In the genomic region with DNA sequence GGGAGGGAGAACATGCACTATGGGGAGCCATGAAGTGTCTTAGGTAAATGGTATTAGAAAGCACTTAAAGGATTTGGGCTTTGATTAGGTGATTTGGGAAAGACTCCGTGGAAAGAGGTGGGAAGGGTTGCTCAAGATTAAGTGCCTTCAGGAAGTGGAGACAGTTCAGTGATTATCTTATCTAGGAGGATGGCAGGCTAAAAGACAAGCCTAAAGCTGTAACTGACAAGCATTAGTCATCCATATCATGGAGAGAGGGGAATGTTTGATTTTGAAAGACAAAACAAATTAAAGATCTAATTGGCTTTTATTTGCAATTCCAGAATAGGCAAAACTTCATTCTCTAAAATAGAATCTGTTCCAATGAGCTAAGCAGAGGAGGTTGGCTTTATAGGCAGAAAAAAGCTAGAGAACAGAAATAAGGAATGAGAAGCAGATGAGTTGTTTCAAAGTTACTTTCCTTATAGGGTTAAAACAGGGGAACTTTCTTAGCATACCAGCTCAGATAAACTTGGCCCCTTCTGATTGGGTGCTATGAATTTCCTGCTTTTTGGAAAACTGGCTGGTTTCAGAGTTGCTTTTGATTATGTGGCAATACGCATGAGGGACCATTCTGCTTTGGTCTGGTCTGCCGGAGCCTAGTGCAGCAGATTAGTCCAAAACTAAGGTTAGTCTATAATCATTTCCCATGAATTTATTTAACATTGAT, we compare ENCODE assay signal across 1 cellular context.
TF ChIP-seq lines count a peak whose summit lies in the region.

No MANE protein-coding gene starts in this region.

TF ChIP-seq in H1, 55 proteins besides CTCF, POLR2A, EP300 and RAD21:
- TF ChIP-seq FOSL1 (IDR thresholded peaks at IDR 0.05; ENCODE audit: insufficient read depth, low read depth, low read length) (no peak), SAP30 (IDR thresholded peaks at IDR 0.05; ENCODE audit: insufficient read depth, insufficient replicate concordance, low read length) (no peak), ZNF274 (IDR thresholded peaks at IDR 0.05; ENCODE audit: borderline replicate concordance, extremely low read depth, low read length) (no peak), KDM5A (IDR thresholded peaks at IDR 0.05; ENCODE audit: low read length) (no peak), CBX8 (IDR thresholded peaks at IDR 0.05; ENCODE audit: borderline replicate concordance, low read depth, low read length) (no peak), RXRA (IDR thresholded peaks at IDR 0.05; ENCODE audit: insufficient read depth, low read depth, low read length) (no peak), ASH2L (IDR thresholded peaks at IDR 0.05; ENCODE audit: low read length) (no peak), RNF2 (IDR thresholded peaks at IDR 0.05; ENCODE audit: borderline replicate concordance, low read depth, low read length, missing control alignments, poor library complexity, severe bottlenecking) (no peak), SIX5 (IDR thresholded peaks at IDR 0.05; ENCODE audit: low read depth, low read length) (no peak), JUN (IDR thresholded peaks at IDR 0.05; ENCODE audit: low read depth, low read length) (no peak), EZH2 (IDR thresholded peaks at IDR 0.05; ENCODE audit: low read depth, low read length, severe bottlenecking) (no peak), KDM4A (IDR thresholded peaks at IDR 0.05; ENCODE audit: low read depth, low read length, severe bottlenecking) (no peak)
- TF ChIP-seq, protein P1, sequence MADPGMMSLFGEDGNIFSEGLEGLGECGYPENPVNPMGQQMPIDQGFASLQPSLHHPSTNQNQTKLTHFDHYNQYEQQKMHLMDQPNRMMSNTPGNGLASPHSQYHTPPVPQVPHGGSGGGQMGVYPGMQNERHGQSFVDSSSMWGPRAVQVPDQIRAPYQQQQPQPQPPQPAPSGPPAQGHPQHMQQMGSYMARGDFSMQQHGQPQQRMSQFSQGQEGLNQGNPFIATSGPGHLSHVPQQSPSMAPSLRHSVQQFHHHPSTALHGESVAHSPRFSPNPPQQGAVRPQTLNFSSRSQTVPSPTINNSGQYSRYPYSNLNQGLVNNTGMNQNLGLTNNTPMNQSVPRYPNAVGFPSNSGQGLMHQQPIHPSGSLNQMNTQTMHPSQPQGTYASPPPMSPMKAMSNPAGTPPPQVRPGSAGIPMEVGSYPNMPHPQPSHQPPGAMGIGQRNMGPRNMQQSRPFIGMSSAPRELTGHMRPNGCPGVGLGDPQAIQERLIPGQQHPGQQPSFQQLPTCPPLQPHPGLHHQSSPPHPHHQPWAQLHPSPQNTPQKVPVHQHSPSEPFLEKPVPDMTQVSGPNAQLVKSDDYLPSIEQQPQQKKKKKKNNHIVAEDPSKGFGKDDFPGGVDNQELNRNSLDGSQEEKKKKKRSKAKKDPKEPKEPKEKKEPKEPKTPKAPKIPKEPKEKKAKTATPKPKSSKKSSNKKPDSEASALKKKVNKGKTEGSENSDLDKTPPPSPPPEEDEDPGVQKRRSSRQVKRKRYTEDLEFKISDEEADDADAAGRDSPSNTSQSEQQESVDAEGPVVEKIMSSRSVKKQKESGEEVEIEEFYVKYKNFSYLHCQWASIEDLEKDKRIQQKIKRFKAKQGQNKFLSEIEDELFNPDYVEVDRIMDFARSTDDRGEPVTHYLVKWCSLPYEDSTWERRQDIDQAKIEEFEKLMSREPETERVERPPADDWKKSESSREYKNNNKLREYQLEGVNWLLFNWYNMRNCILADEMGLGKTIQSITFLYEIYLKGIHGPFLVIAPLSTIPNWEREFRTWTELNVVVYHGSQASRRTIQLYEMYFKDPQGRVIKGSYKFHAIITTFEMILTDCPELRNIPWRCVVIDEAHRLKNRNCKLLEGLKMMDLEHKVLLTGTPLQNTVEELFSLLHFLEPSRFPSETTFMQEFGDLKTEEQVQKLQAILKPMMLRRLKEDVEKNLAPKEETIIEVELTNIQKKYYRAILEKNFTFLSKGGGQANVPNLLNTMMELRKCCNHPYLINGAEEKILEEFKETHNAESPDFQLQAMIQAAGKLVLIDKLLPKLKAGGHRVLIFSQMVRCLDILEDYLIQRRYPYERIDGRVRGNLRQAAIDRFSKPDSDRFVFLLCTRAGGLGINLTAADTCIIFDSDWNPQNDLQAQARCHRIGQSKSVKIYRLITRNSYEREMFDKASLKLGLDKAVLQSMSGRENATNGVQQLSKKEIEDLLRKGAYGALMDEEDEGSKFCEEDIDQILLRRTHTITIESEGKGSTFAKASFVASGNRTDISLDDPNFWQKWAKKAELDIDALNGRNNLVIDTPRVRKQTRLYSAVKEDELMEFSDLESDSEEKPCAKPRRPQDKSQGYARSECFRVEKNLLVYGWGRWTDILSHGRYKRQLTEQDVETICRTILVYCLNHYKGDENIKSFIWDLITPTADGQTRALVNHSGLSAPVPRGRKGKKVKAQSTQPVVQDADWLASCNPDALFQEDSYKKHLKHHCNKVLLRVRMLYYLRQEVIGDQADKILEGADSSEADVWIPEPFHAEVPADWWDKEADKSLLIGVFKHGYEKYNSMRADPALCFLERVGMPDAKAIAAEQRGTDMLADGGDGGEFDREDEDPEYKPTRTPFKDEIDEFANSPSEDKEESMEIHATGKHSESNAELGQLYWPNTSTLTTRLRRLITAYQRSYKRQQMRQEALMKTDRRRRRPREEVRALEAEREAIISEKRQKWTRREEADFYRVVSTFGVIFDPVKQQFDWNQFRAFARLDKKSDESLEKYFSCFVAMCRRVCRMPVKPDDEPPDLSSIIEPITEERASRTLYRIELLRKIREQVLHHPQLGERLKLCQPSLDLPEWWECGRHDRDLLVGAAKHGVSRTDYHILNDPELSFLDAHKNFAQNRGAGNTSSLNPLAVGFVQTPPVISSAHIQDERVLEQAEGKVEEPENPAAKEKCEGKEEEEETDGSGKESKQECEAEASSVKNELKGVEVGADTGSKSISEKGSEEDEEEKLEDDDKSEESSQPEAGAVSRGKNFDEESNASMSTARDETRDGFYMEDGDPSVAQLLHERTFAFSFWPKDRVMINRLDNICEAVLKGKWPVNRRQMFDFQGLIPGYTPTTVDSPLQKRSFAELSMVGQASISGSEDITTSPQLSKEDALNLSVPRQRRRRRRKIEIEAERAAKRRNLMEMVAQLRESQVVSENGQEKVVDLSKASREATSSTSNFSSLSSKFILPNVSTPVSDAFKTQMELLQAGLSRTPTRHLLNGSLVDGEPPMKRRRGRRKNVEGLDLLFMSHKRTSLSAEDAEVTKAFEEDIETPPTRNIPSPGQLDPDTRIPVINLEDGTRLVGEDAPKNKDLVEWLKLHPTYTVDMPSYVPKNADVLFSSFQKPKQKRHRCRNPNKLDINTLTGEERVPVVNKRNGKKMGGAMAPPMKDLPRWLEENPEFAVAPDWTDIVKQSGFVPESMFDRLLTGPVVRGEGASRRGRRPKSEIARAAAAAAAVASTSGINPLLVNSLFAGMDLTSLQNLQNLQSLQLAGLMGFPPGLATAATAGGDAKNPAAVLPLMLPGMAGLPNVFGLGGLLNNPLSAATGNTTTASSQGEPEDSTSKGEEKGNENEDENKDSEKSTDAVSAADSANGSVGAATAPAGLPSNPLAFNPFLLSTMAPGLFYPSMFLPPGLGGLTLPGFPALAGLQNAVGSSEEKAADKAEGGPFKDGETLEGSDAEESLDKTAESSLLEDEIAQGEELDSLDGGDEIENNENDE (IDR thresholded peaks at IDR 0.05; ENCODE audit: insufficient replicate concordance, low read length) = no peak
- TF ChIP-seq, protein P2, sequence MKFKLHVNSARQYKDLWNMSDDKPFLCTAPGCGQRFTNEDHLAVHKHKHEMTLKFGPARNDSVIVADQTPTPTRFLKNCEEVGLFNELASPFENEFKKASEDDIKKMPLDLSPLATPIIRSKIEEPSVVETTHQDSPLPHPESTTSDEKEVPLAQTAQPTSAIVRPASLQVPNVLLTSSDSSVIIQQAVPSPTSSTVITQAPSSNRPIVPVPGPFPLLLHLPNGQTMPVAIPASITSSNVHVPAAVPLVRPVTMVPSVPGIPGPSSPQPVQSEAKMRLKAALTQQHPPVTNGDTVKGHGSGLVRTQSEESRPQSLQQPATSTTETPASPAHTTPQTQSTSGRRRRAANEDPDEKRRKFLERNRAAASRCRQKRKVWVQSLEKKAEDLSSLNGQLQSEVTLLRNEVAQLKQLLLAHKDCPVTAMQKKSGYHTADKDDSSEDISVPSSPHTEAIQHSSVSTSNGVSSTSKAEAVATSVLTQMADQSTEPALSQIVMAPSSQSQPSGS (IDR thresholded peaks at IDR 0.05; ENCODE audit: low read length) = no peak
